Comparison of ENCODE assay signal across 9 cellular contexts in the genomic region with DNA sequence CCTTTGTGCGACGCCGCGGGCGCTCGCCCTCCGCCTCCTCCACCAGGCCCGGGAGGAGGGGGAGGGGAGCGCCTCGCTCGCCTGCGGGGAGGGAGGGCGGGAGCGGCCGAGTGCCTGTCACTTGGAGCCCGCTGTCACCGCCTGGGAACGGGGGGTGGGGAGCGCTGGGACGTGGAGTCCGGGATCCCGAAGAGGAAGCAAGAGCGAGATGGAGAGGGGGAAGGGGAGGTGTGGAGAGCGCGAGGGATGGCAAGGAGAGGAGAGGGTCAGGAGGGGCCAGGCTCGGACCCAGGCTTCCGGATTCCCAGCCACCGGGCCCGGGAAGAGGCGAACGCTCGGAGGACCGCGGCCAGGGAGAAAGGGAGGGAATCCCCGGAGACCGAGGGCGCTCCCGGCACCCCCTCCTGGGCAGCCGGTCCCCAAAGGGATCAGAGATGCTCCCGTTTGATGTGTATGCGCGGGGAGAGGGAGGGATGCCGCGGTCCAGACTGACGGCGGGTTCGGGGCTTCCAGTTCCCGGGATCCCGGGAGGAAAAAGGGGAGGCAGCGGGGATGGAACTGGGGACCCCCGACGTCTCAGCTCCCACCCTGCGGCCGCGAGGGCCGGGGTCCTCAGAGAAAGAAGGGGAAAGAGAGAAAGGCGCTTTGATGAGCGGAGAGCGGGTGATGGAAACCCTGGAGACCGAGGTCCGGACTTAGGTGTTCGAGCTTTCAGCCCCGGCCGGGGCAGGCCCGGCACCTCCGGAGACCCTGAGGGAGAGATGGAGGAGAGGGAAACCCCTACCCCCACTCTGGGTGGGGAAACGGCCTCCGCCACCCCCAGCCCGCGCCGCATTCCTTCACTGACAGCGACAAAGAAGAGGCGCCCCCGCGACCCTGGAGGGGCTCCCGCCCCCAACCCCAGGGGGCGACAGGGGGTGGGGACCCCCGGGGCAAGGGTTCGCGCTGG. TPM values are rescaled to one million over a fixed set of nuclear protein-coding genes. Genes with fewer than 3 reads are reported as not detected.
A peak's percentile ranks its signal among the peaks of the same experiment; 100 is the strongest.
DNase-seq lines count a peak whose midpoint lies in the region; ATAC-seq and TF ChIP-seq lines count a peak whose summit lies in the region.
"Had no signal": no experiment of that assay in that cellular context is flagged by ENCODE, and none has a peak within 500 bp of the region (broad histone marks: within the 10 kb centered on the region; RNA-seq: fewer than 3 reads in every experiment).

No MANE protein-coding gene starts in this region.

- H3K4me1 Mint-ChIP-seq in progenitor cell of endocrine pancreas (ENCODE audit: low read depth), result peaks cover 12% of the 10 kb centered on the region

- H3K36me3 Mint-ChIP-seq in progenitor cell of endocrine pancreas (ENCODE audit: insufficient read depth), result no peaks in the 10 kb centered on the region

- DNase-seq in NCI-H524 (lab: John Stamatoyannopoulos, UW) (peak; percentile 30 to 61), NCI-H524 treated with DMSO at 0.1 percent for 48 hours (lab: John Stamatoyannopoulos, UW) (no peak), NCI-H69 (lab: John Stamatoyannopoulos, UW) (peak; percentile 73), coronary artery (ENCODE audit: low spot score) (no peak), progenitor cell of endocrine pancreas (ENCODE audit: low spot score, unreplicated experiment) (no peak)
- DNase-seq in activated CD8-positive, alpha-beta memory T cell treated with anti-CD3 and anti-CD28 coated beads for 24 hours, result no peak
- no peak for DNase-seq in activated CD4-positive, alpha-beta T cell treated with anti-CD3 and anti-CD28 coated beads for 48 hours

- peak overlapping the region; percentile 52 for H3K4me3 ChIP-seq in coronary artery

- H3K9me3 Mint-ChIP-seq in progenitor cell of endocrine pancreas (ENCODE audit: low read depth), result no peaks in the 10 kb centered on the region

- peak overlapping the region; percentile 64 for H3K4me3 Mint-ChIP-seq in progenitor cell of endocrine pancreas (ENCODE audit: low read depth)

- no peak for ATAC-seq in HG02759 (IDR thresholded peaks at IDR 0.05; ENCODE audit: unreplicated experiment)

- peaks cover 49% of the 10 kb centered on the region for H3K27me3 Mint-ChIP-seq in progenitor cell of endocrine pancreas

- TF ChIP-seq CTCF in coronary artery (IDR thresholded peaks at IDR 0.05) (no peak), progenitor cell of endocrine pancreas (IDR thresholded peaks at IDR 0.05; ENCODE audit: unreplicated experiment) (no peak)

- no peak overlapping the region for H3K27ac ChIP-seq in coronary artery

- H3K27ac Mint-ChIP-seq in progenitor cell of endocrine pancreas, result no peak overlapping the region
- H3K27ac Mint-ChIP-seq: CD14-positive monocyte had no signal

RNA-seq across cellular contexts. Expression of gene DPF1, which starts 4.7 kb away (rescaled TPM):
- 4.8 and 4.9 TPM in 2 replicates for total RNA-seq in progenitor cell of endocrine pancreas

RNA-seq across cellular contexts. Expression of gene PPP1R14A, which starts 27.4 kb away (rescaled TPM):
- total RNA-seq in progenitor cell of endocrine pancreas, result 15.2 and 17.2 TPM in 2 replicates

RNA-seq across cellular contexts. Expression of gene SPINT2, which starts 35.6 kb away (rescaled TPM):
- total RNA-seq in progenitor cell of endocrine pancreas, result 519 and 559 TPM in 2 replicates

Comparison
In these comparisons a context has a peak if more than half of its experiments do, and no peak if none do; other contexts are left out.
1. DNase-seq: peak in NCI-H524 (2 of 2) and NCI-H69 (single experiment); none in NCI-H524 treated with DMSO at 0.1 percent for 48 hours (single experiment), coronary artery (single experiment), progenitor cell of endocrine pancreas (single experiment), activated CD8-positive, alpha-beta memory T cell treated with anti-CD3 and anti-CD28 coated beads for 24 hours (single experiment) and activated CD4-positive, alpha-beta T cell treated with anti-CD3 and anti-CD28 coated beads for 48 hours (single experiment).